ENCODE assay signal across 17 cellular contexts in the genomic region with DNA sequence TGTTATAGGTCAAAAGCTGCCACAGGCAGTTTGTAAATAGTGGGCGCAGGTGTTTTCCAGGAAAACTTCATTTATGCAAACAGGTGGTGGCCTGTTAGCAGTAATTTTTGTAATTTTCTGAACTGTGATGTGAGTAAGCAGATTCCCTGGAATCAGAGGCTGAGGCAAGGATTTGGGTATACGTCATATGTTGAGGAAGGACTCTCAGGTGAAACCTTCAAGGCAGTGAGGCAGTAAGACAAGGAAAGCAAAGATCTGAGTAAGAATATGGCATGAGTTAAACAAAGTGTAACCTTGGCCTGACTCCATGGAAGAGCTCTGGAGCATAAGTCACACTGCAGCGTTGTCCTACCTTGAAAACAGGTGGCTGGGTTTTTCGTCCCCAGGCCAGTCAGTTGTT.
DNase-seq lines count a peak whose midpoint lies in the region; ATAC-seq lines count a peak whose summit lies in the region.
"Had no signal": no experiment of that assay in that cellular context is flagged by ENCODE, and none has a peak within 500 bp of the region (broad histone marks: within the 10 kb centered on the region; RNA-seq: fewer than 3 reads in every experiment).

No MANE protein-coding gene starts in this region.

- H3K4me3 Mint-ChIP-seq in stimulated activated memory B cell treated with anti-CD40 and anti-IgM and Interleukin-4, amounts not matched to agents 10 μg/mL and 1 μg/mL and 100 μg/mL, for 72 hours, result no peak overlapping the region
- H3K4me3 Mint-ChIP-seq: B cell; CD4-positive, CD25-positive, alpha-beta regulatory T cell; CD8-positive, alpha-beta T cell; HFFc6 had no signal

- no peaks in the 10 kb centered on the region for H3K4me1 Mint-ChIP-seq in stimulated activated memory B cell treated with anti-CD40 and anti-IgM and Interleukin-4, amounts not matched to agents 10 μg/mL and 1 μg/mL and 100 μg/mL, for 72 hours
- H3K4me1 Mint-ChIP-seq: B cell; CD4-positive, CD25-positive, alpha-beta regulatory T cell had no signal

- no peaks in the 10 kb centered on the region for H3K36me3 Mint-ChIP-seq in stimulated activated memory B cell treated with anti-CD40 and anti-IgM and Interleukin-4, amounts not matched to agents 10 μg/mL and 1 μg/mL and 100 μg/mL, for 72 hours
- H3K36me3 Mint-ChIP-seq: CD4-positive, CD25-positive, alpha-beta regulatory T cell; CD8-positive, alpha-beta T cell had no signal

- ATAC-seq in stimulated activated memory B cell treated with anti-CD40 and anti-IgM and Interleukin-4, amounts not matched to agents 10 μg/mL and 1 μg/mL and 100 μg/mL, for 72 hours, result no peak
- no peak for ATAC-seq in GM21528 (IDR thresholded peaks at IDR 0.05; ENCODE audit: low FRiP score, unreplicated experiment)
- ATAC-seq: CD8-positive, alpha-beta T cell had no signal

- no peak overlapping the region for H3K27ac Mint-ChIP-seq in stimulated activated memory B cell treated with anti-CD40 and anti-IgM and Interleukin-4, amounts not matched to agents 10 μg/mL and 1 μg/mL and 100 μg/mL, for 72 hours
- H3K27ac Mint-ChIP-seq: B cell; CD4-positive, CD25-positive, alpha-beta regulatory T cell; CD8-positive, alpha-beta T cell; HFFc6 had no signal

- DNase-seq in DMS53 (lab: John Stamatoyannopoulos, UW) (peak; percentile 13), DMS53 treated with DMSO at 0.1 percent for 48 hours (lab: John Stamatoyannopoulos, UW; ENCODE audit: unreplicated experiment) (no peak), NCI-H146 (lab: John Stamatoyannopoulos, UW) (peak; percentile 77), NCI-H774 (lab: John Stamatoyannopoulos, UW) (peak; percentile 35), kidney tubule cell (ENCODE audit: low spot score) (peak; percentile 77)
- DNase-seq in stimulated activated CD4-positive, alpha-beta T cell treated with anti-CD3 and anti-CD28 coated beads, Interleukin-4, amount 100 ng/mL, for 1 hour, result no peak
- DNase-seq: Caco-2; CD4-positive, CD25-positive, alpha-beta regulatory T cell; CD8-positive, alpha-beta T cell; DMS153; DMS79 treated with DMSO at 0.1 percent for 48 hours; GF-D8; GOT3; HFFc6 had no signal

- no peaks in the 10 kb centered on the region for H3K27me3 Mint-ChIP-seq in stimulated activated memory B cell treated with anti-CD40 and anti-IgM and Interleukin-4, amounts not matched to agents 10 μg/mL and 1 μg/mL and 100 μg/mL, for 72 hours
- H3K27me3 Mint-ChIP-seq: B cell had no signal

- H3K9me3 Mint-ChIP-seq in stimulated activated memory B cell treated with anti-CD40 and anti-IgM and Interleukin-4, amounts not matched to agents 10 μg/mL and 1 μg/mL and 100 μg/mL, for 72 hours, result peaks cover 2% of the 10 kb centered on the region

Comparison
In these comparisons a context has a peak if more than half of its experiments do, and no peak if none do; other contexts are left out.
1. DNase-seq: peak in DMS53 (single experiment), NCI-H146 (single experiment), NCI-H774 (single experiment) and kidney tubule cell (single experiment); none in DMS53 treated with DMSO at 0.1 percent for 48 hours (single experiment) and stimulated activated CD4-positive, alpha-beta T cell treated with anti-CD3 and anti-CD28 coated beads, Interleukin-4, amount 100 ng/mL, for 1 hour (single experiment).